ENCODE assay signal across 8 cellular contexts in genomic region chr12:19130224-19131019, GRCh38. TPM values are rescaled to one million over a fixed set of nuclear protein-coding genes. Genes with fewer than 3 reads are reported as not detected.
DNase-seq lines count a peak whose midpoint lies in the region; ATAC-seq and TF ChIP-seq lines count a peak whose summit lies in the region.

No MANE protein-coding gene starts in this region.

- H3K27me3 Mint-ChIP-seq in activated naive CD8-positive, alpha-beta T cell = peaks cover 40% of the 10 kb centered on the region

- H3K9me3 ChIP-seq in cardiac muscle cell (ENCODE audit: low read depth) = no peaks in the 10 kb centered on the region
- H3K9me3 ChIP-seq in osteoblast (ENCODE audit: low read depth, low read length) = no peaks in the 10 kb centered on the region

- H3K27ac ChIP-seq in 22Rv1 (peak overlapping the region; percentile 95), cardiac muscle cell (peak overlapping the region; percentile 82), osteoblast (ENCODE audit: low read depth, low read length) (peak overlapping the region; percentile 15)

- no peaks in the 10 kb centered on the region for H4K20me1 ChIP-seq in osteoblast (ENCODE audit: insufficient read depth, low read length)

- peaks cover 6% of the 10 kb centered on the region for H3K36me3 Mint-ChIP-seq in activated naive CD8-positive, alpha-beta T cell

- TF ChIP-seq CTCF in 22Rv1 (IDR thresholded peaks at IDR 0.05) (peak; percentile 8), cardiac muscle cell (IDR thresholded peaks at IDR 0.05; ENCODE audit: low read depth, low read length) (no peak), osteoblast (IDR thresholded peaks at IDR 0.05; ENCODE audit: extremely low read depth, low read depth, low read length) (no peak)

- DNase-seq in NCI-H510A treated with DMSO at 0.1 percent for 48 hours (lab: John Stamatoyannopoulos, UW) = peak; percentile 31
- DNase-seq in cardiac muscle cell (ENCODE audit: low read depth in 1 of 2, low spot score in 1 of 2) = peak; percentile 32 to 54
- DNase-seq in osteoblast (ENCODE audit: insufficient read length, low spot score, missing footprints) = peak; percentile 88
- no peak for DNase-seq in effector CD4-positive, alpha-beta T cell

- H3K36me3 ChIP-seq in cardiac muscle cell (no peaks in the 10 kb centered on the region), osteoblast (ENCODE audit: insufficient read depth, low read length) (no peaks in the 10 kb centered on the region)

- H3K9me3 Mint-ChIP-seq in activated naive CD8-positive, alpha-beta T cell (ENCODE audit: low read depth) = peaks cover 13% of the 10 kb centered on the region

- H3K4me1 ChIP-seq in cardiac muscle cell (ENCODE audit: low read depth) (peaks cover 35% of the 10 kb centered on the region), osteoblast (ENCODE audit: insufficient read depth, low read length) (peaks cover 10% of the 10 kb centered on the region)

- H3K27me3 ChIP-seq in cardiac muscle cell (no peaks in the 10 kb centered on the region), osteoblast (ENCODE audit: insufficient read depth, low read length) (no peaks in the 10 kb centered on the region)

- H2AFZ ChIP-seq in osteoblast (ENCODE audit: low read length) = peak overlapping the region; percentile 95

- peak overlapping the region; percentile 83 for H3K4me3 Mint-ChIP-seq in activated naive CD8-positive, alpha-beta T cell

- no peak for ATAC-seq in HG02981 (IDR thresholded peaks at IDR 0.05; ENCODE audit: unreplicated experiment)

- H3K4me2 ChIP-seq in osteoblast (ENCODE audit: insufficient read depth, low read length) = peak overlapping the region; percentile 90

- H3K27ac Mint-ChIP-seq in activated naive CD8-positive, alpha-beta T cell = no peak overlapping the region

- peaks cover 9% of the 10 kb centered on the region for H3K4me1 Mint-ChIP-seq in activated naive CD8-positive, alpha-beta T cell (ENCODE audit: low read depth)

- peak overlapping the region; percentile 44 for H3K4me3 ChIP-seq in GM08714 (ENCODE audit: low read length)
- peak overlapping the region; percentile 100 for H3K4me3 ChIP-seq in cardiac muscle cell
- peak overlapping the region; percentile 89 for H3K4me3 ChIP-seq in osteoblast (ENCODE audit: insufficient read depth, low read length)

- H3K79me2 ChIP-seq in osteoblast (ENCODE audit: insufficient read depth, low read length) = peaks cover 3% of the 10 kb centered on the region

RNA-seq across cellular contexts. Expression of gene PLEKHA5, which starts 0.9 kb away (rescaled TPM):
- total RNA-seq in cardiac muscle cell (53.7 and 88.4 TPM in 2 replicates), osteoblast (82.2 and 86.0 TPM in 2 replicates)
- 103 and 127 TPM in 2 replicates for polyA plus RNA-seq in cardiac muscle cell

Comparison
In these comparisons a context has a peak if more than half of its experiments do, and no peak if none do; other contexts are left out.
1. H3K27ac ChIP-seq: peak in every context shown above with its lines; median percentile 95 in 22Rv1; 82 in cardiac muscle cell; 15 in osteoblast.
2. H3K4me3 ChIP-seq: peak in every context shown above with its lines; median percentile 100 in cardiac muscle cell; 89 in osteoblast; 44 in GM08714.